In the genomic region with DNA sequence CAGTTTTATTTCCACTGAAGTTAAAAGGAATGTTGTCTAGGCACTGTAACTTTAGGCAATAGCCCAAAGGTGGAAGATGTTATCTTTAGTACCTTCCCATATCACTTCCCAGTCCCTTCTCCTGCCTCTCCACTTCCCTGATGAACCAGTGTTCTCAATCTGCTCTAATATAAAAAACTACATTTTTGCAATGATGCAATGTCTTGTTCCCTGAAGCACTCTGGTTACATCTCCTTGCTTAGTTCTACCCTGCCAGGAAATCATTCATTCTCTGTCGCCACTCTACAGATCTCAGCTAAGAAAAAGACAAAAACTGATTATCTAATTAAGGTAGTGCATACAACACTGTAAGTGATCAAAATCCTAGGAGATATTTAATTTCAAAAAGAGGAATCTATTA, we compare ENCODE assay signal across 1 cellular context.
TF ChIP-seq lines count a peak whose summit lies in the region.

No MANE protein-coding gene starts in this region.

TF ChIP-seq in GM23338, 12 proteins besides CTCF, POLR2A, EP300 and RAD21 (continued from another document):
- TF ChIP-seq, protein P1, sequence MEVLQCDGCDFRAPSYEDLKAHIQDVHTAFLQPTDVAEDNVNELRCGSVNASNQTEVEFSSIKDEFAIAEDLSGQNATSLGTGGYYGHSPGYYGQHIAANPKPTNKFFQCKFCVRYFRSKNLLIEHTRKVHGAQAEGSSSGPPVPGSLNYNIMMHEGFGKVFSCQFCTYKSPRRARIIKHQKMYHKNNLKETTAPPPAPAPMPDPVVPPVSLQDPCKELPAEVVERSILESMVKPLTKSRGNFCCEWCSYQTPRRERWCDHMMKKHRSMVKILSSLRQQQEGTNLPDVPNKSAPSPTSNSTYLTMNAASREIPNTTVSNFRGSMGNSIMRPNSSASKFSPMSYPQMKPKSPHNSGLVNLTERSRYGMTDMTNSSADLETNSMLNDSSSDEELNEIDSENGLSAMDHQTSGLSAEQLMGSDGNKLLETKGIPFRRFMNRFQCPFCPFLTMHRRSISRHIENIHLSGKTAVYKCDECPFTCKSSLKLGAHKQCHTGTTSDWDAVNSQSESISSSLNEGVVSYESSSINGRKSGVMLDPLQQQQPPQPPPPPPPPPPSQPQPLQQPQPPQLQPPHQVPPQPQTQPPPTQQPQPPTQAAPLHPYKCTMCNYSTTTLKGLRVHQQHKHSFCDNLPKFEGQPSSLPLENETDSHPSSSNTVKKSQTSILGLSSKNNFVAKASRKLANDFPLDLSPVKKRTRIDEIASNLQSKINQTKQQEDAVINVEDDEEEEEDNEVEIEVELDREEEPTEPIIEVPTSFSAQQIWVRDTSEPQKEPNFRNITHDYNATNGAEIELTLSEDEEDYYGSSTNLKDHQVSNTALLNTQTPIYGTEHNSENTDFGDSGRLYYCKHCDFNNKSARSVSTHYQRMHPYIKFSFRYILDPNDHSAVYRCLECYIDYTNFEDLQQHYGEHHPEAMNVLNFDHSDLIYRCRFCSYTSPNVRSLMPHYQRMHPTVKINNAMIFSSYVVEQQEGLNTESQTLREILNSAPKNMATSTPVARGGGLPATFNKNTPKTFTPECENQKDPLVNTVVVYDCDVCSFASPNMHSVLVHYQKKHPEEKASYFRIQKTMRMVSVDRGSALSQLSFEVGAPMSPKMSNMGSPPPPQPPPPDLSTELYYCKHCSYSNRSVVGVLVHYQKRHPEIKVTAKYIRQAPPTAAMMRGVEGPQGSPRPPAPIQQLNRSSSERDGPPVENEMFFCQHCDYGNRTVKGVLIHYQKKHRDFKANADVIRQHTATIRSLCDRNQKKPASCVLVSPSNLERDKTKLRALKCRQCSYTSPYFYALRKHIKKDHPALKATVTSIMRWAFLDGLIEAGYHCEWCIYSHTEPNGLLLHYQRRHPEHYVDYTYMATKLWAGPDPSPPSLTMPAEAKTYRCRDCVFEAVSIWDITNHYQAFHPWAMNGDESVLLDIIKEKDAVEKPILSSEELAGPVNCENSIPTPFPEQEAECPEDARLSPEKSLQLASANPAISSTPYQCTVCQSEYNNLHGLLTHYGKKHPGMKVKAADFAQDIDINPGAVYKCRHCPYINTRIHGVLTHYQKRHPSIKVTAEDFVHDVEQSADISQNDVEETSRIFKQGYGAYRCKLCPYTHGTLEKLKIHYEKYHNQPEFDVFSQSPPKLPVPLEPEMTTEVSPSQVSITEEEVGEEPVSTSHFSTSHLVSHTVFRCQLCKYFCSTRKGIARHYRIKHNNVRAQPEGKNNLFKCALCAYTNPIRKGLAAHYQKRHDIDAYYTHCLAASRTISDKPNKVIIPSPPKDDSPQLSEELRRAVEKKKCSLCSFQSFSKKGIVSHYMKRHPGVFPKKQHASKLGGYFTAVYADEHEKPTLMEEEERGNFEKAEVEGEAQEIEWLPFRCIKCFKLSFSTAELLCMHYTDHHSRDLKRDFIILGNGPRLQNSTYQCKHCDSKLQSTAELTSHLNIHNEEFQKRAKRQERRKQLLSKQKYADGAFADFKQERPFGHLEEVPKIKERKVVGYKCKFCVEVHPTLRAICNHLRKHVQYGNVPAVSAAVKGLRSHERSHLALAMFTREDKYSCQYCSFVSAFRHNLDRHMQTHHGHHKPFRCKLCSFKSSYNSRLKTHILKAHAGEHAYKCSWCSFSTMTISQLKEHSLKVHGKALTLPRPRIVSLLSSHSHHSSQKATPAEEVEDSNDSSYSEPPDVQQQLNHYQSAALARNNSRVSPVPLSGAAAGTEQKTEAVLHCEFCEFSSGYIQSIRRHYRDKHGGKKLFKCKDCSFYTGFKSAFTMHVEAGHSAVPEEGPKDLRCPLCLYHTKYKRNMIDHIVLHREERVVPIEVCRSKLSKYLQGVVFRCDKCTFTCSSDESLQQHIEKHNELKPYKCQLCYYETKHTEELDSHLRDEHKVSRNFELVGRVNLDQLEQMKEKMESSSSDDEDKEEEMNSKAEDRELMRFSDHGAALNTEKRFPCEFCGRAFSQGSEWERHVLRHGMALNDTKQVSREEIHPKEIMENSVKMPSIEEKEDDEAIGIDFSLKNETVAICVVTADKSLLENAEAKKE (CRISPR knock-in tag; IDR thresholded peaks at IDR 0.05): no peak
- TF ChIP-seq JUNB (IDR thresholded peaks at IDR 0.05; ENCODE audit: unreplicated experiment) (no peak), EZH2 (IDR thresholded peaks at IDR 0.05; ENCODE audit: low read depth, unreplicated experiment) (no peak), EZH2phosphoT487 (IDR thresholded peaks at IDR 0.05; ENCODE audit: unreplicated experiment) (no peak), ETS1 (IDR thresholded peaks at IDR 0.05) (no peak), ZNF331 (CRISPR knock-in tag; IDR thresholded peaks at IDR 0.05; ENCODE audit: low read depth) (no peak), CREB1 (CRISPR knock-in tag; IDR thresholded peaks at IDR 0.05; ENCODE audit: low read depth) (no peak)
